ENCODE assay signal across 1 cellular context in genomic region chr1:10873189-10873588, GRCh38.
TF ChIP-seq lines count a peak whose summit lies in the region.

No MANE protein-coding gene starts in this region.

TF ChIP-seq in SK-N-SH treated with all-trans-retinoic acid at 6 μM for 48 hours, 23 proteins besides CTCF, POLR2A, EP300 and RAD21 (continued from another document):
- TF ChIP-seq BACH2 (CRISPR knock-in tag; IDR thresholded peaks at IDR 0.05; ENCODE audit: borderline replicate concordance) (no peak), TOX (CRISPR knock-in tag; IDR thresholded peaks at IDR 0.05; ENCODE audit: borderline replicate concordance) (no peak), CSDC2 (CRISPR knock-in tag; IDR thresholded peaks at IDR 0.05) (no peak), TCF4 (CRISPR knock-in tag; IDR thresholded peaks at IDR 0.05; ENCODE audit: borderline replicate concordance) (no peak)
- TF ChIP-seq, protein P1, sequence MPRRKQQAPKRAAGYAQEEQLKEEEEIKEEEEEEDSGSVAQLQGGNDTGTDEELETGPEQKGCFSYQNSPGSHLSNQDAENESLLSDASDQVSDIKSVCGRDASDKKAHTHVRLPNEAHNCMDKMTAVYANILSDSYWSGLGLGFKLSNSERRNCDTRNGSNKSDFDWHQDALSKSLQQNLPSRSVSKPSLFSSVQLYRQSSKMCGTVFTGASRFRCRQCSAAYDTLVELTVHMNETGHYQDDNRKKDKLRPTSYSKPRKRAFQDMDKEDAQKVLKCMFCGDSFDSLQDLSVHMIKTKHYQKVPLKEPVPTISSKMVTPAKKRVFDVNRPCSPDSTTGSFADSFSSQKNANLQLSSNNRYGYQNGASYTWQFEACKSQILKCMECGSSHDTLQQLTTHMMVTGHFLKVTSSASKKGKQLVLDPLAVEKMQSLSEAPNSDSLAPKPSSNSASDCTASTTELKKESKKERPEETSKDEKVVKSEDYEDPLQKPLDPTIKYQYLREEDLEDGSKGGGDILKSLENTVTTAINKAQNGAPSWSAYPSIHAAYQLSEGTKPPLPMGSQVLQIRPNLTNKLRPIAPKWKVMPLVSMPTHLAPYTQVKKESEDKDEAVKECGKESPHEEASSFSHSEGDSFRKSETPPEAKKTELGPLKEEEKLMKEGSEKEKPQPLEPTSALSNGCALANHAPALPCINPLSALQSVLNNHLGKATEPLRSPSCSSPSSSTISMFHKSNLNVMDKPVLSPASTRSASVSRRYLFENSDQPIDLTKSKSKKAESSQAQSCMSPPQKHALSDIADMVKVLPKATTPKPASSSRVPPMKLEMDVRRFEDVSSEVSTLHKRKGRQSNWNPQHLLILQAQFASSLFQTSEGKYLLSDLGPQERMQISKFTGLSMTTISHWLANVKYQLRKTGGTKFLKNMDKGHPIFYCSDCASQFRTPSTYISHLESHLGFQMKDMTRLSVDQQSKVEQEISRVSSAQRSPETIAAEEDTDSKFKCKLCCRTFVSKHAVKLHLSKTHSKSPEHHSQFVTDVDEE (CRISPR knock-in tag; IDR thresholded peaks at IDR 0.05), result no peak
